In genomic region chr11:41848349-41848748, GRCh38 we compare ENCODE assay signal across 23 cellular contexts.
A peak's percentile ranks its signal among the peaks of the same experiment; 100 is the strongest.
DNase-seq lines count a peak whose midpoint lies in the region; FAIRE-seq and TF ChIP-seq lines count a peak whose summit lies in the region.
"Had no signal": no experiment of that assay in that cellular context is flagged by ENCODE, and none has a peak within 500 bp of the region (broad histone marks: within the 10 kb centered on the region; RNA-seq: fewer than 3 reads in every experiment).

No MANE protein-coding gene starts in this region.

- 2% methylated on average over 3 of the region's 3 CpGs for WGBS in SK-N-SH (ENCODE audit: low lambda C conversion rate)
- WGBS in H1 (ENCODE audit: extremely low coverage in 1 of 2, insufficient coverage in 1 of 2, insufficient read length in 1 of 2, insufficient replicate concordance in 2 of 2, low coverage in 1 of 2, low lambda C conversion rate in 2 of 2, missing lambda C conversion rate in 1 of 2), 2 experiments, result 94% methylated on average over 3 of the region's 3 CpGs; no CpG with 5 or more reads in 1 of the 2 experiments

- H3K4me3 ChIP-seq in SK-N-SH (ENCODE audit: low read depth in 2 of 2, low read length in 1 of 2) (no peak overlapping the region), H1 (ENCODE audit: extremely low read depth in 1 of 4, insufficient read depth in 2 of 4, low read depth in 3 of 4, low read length in 4 of 4) (no peak overlapping the region), left ventricle myocardium inferior (no peak overlapping the region)
- H3K4me3 ChIP-seq: BLaER1 treated with 17β-estradiol and CSF1 and Interleukin-3, amounts not matched to agents 10 nM and 100 nM had no signal

- H3K23ac ChIP-seq in H1 (ENCODE audit: insufficient read length), result no peak overlapping the region

- no peaks in the 10 kb centered on the region for H3K27me3 Mint-ChIP-seq in CD14-positive monocyte (ENCODE audit: low read depth in 3 of 3)
- H3K27me3 Mint-ChIP-seq: CD4-positive, alpha-beta memory T cell; CD4-positive, CD25-positive, alpha-beta regulatory T cell; CD8-positive, alpha-beta memory T cell had no signal

- H3F3A ChIP-seq in SK-N-SH (replicated peaks; ENCODE audit: insufficient read depth), result no peaks in the 10 kb centered on the region

- H3K9me3 ChIP-seq in SK-N-SH (no peaks in the 10 kb centered on the region), H1 (ENCODE audit: insufficient read depth in 2 of 2, low read depth in 1 of 2, low read length in 1 of 2) (no peaks in the 10 kb centered on the region), left ventricle myocardium inferior (replicated peaks) (peaks cover 7% of the 10 kb centered on the region)

- H3K9ac ChIP-seq in SK-N-SH (no peak overlapping the region), H1 (replicated peaks in 1 of 4; ENCODE audit: extremely low read depth in 1 of 4, low read depth in 3 of 4, low read length in 3 of 4) (no peak overlapping the region)
- H3K9ac ChIP-seq: BLaER1 treated with 17β-estradiol and CSF1 and Interleukin-3, amounts not matched to agents 10 nM and 100 nM had no signal

- no peaks in the 10 kb centered on the region for H4K20me1 ChIP-seq in SK-N-SH (ENCODE audit: insufficient read depth)
- H4K20me1 ChIP-seq in H1 (replicated peaks in 1 of 2; ENCODE audit: control insufficient read depth in 1 of 2, insufficient read depth in 2 of 2, low read length in 2 of 2), result no peaks in the 10 kb centered on the region
- H4K20me1 ChIP-seq: BLaER1 treated with 17β-estradiol and CSF1 and Interleukin-3, amounts not matched to agents 10 nM and 100 nM had no signal

- peaks cover 2 to 7% (median 5%) of the 10 kb centered on the region in 7 donors for H3K9me3 Mint-ChIP-seq in CD14-positive monocyte

- no peaks in the 10 kb centered on the region for H3K9me2 ChIP-seq in SK-N-SH

- H2BK120ac ChIP-seq in H1 (replicated peaks; ENCODE audit: low read depth, low read length), result no peak overlapping the region

- H3K4me3 Mint-ChIP-seq in CD14-positive monocyte, result no peak overlapping the region
- H3K4me3 Mint-ChIP-seq: CD4-positive, alpha-beta memory T cell; CD4-positive, CD25-positive, alpha-beta regulatory T cell; CD8-positive, alpha-beta memory T cell had no signal

- H3K36me3 Mint-ChIP-seq in CD14-positive monocyte, result no peaks in the 10 kb centered on the region
- H3K36me3 Mint-ChIP-seq: CD4-positive, alpha-beta memory T cell; CD4-positive, CD25-positive, alpha-beta regulatory T cell had no signal

- H3K23me2 ChIP-seq in H1 (ENCODE audit: low read depth, low read length), result no peaks in the 10 kb centered on the region; the same call in 1 of the 2 replicates

- CTCF ChIA-PET in SK-N-SH (lab: Yijun Ruan, JAX) (no interaction called here), H1 (lab: Charles Lee; ENCODE audit: partially characterized antibody) (no interaction called here)

- no peak overlapping the region for H2BK15ac ChIP-seq in H1 (ENCODE audit: low read length)

- H3K4me1 ChIP-seq in SK-N-SH (ENCODE audit: control insufficient read depth in 1 of 2, insufficient read depth in 2 of 2, low read depth in 1 of 2, low read length in 1 of 2) (no peaks in the 10 kb centered on the region; a peak in 1 of 4 replicates), H1 (replicated peaks in 1 of 4; ENCODE audit: control insufficient read depth in 3 of 4, insufficient read depth in 4 of 4, low read length in 3 of 4) (no peaks in the 10 kb centered on the region), left ventricle myocardium inferior (no peaks in the 10 kb centered on the region)
- H3K4me1 ChIP-seq: BLaER1 treated with 17β-estradiol and CSF1 and Interleukin-3, amounts not matched to agents 10 nM and 100 nM had no signal

- H2BK12ac ChIP-seq in H1 (ENCODE audit: low read depth, low read length), result no peak overlapping the region

- H2BK20ac ChIP-seq in H1 (ENCODE audit: low read length), result no peak overlapping the region

- H3K18ac ChIP-seq in H1 (ENCODE audit: extremely low read depth, low read length), result no peak overlapping the region

- no peak overlapping the region for H4K5ac ChIP-seq in H1 (ENCODE audit: insufficient read length, low read depth, low read length)

- TF ChIP-seq EP300 in SK-N-SH (IDR thresholded peaks at IDR 0.05; ENCODE audit: borderline replicate concordance in 1 of 2, low read depth in 1 of 2, low read length in 1 of 2), result peak in 1 of 2 experiments; percentile 75; a peak in 2 of 4 replicates
- TF ChIP-seq EP300 in H1 (IDR thresholded peaks at IDR 0.05; ENCODE audit: borderline replicate concordance in 1 of 2, low read depth in 2 of 2, low read length in 2 of 2), result no peak

- H2BK5ac ChIP-seq in H1 (ENCODE audit: low read depth, low read length), result no peak overlapping the region

- H3K4me2 ChIP-seq in SK-N-SH, result no peak overlapping the region
- no peak overlapping the region for H3K4me2 ChIP-seq in H1 (ENCODE audit: insufficient read depth in 1 of 2, low read depth in 2 of 2, low read length in 2 of 2)
- H3K4me2 ChIP-seq: BLaER1 treated with 17β-estradiol and CSF1 and Interleukin-3, amounts not matched to agents 10 nM and 100 nM had no signal

- no peak overlapping the region for H2AFZ ChIP-seq in SK-N-SH (ENCODE audit: low read depth)
- peak overlapping the region; percentile 80; the same call in 1 of the 2 replicates for H2AFZ ChIP-seq in H1 (ENCODE audit: low read length)

- no peaks in the 10 kb centered on the region for H3K4me1 Mint-ChIP-seq in CD14-positive monocyte
- H3K4me1 Mint-ChIP-seq: CD4-positive, alpha-beta memory T cell; CD4-positive, CD25-positive, alpha-beta regulatory T cell; CD8-positive, alpha-beta memory T cell had no signal

- no peaks in the 10 kb centered on the region for H3K79me1 ChIP-seq in H1 (ENCODE audit: low read depth, low read length)

- no peak for TF ChIP-seq POLR2A in H1 (IDR thresholded peaks at IDR 0.05; ENCODE audit: control extremely low read depth in 1 of 2, low read depth in 2 of 2, low read length in 2 of 2)

- no peak for FAIRE-seq in H1 (lab: Jason Lieb, UNC)
- FAIRE-seq: A204.1, G401.6, GM12891, GM19239 had no signal

- TF ChIP-seq CTCF in SK-N-SH (IDR thresholded peaks at IDR 0.05) (no peak), H1 (IDR thresholded peaks at IDR 0.05; ENCODE audit: control extremely low read depth in 1 of 3, insufficient read depth in 1 of 3, low read depth in 1 of 3, low read length in 3 of 3) (no peak), CD14-positive monocyte (IDR thresholded peaks at IDR 0.05) (no peak), left ventricle myocardium inferior (IDR thresholded peaks at IDR 0.05; ENCODE audit: borderline replicate concordance) (no peak)

- POLR2A ChIA-PET in SK-N-SH (lab: Yijun Ruan, JAX) (no interaction called here), H1 (lab: Charles Lee; ENCODE audit: partially characterized antibody) (no interaction called here)

- H2AK5ac ChIP-seq in H1 (ENCODE audit: low read depth, low read length), result no peak overlapping the region

- TF ChIP-seq RAD21 in SK-N-SH (IDR thresholded peaks at IDR 0.05; ENCODE audit: low read length), result peak; percentile 38
- no peak for TF ChIP-seq RAD21 in H1 (IDR thresholded peaks at IDR 0.05 in 1 of 2, conservative IDR thresholded peaks at IDR 0.05 in 1 of 2; ENCODE audit: low read depth in 2 of 2, low read length in 2 of 2)

- no peaks in the 10 kb centered on the region for H3K36me3 ChIP-seq in SK-N-SH (replicated peaks in 1 of 2; ENCODE audit: control insufficient read depth in 1 of 2, insufficient read depth in 2 of 2, low read length in 1 of 2)
- no peaks in the 10 kb centered on the region for H3K36me3 ChIP-seq in H1 (ENCODE audit: control insufficient read depth in 2 of 4, insufficient read depth in 4 of 4, low read length in 3 of 4)
- no peaks in the 10 kb centered on the region for H3K36me3 ChIP-seq in left ventricle myocardium inferior
- H3K36me3 ChIP-seq: BLaER1 treated with 17β-estradiol and CSF1 and Interleukin-3, amounts not matched to agents 10 nM and 100 nM had no signal

- H3K27me3 ChIP-seq in SK-N-SH (ENCODE audit: insufficient read depth) (no peaks in the 10 kb centered on the region), H1 (replicated peaks in 1 of 4; ENCODE audit: control insufficient read depth in 3 of 4, extremely low read depth in 1 of 4, insufficient read depth in 3 of 4, low read length in 3 of 4) (no peaks in the 10 kb centered on the region), left ventricle myocardium inferior (ENCODE audit: low read depth) (no peaks in the 10 kb centered on the region)
- H3K27me3 ChIP-seq: BLaER1 treated with 17β-estradiol and CSF1 and Interleukin-3, amounts not matched to agents 10 nM and 100 nM had no signal

- H3K27ac Mint-ChIP-seq in CD14-positive monocyte, result no peak overlapping the region
- H3K27ac Mint-ChIP-seq: CD4-positive, CD25-positive, alpha-beta regulatory T cell; CD8-positive, alpha-beta memory T cell had no signal

- DNase-seq in H4 (ENCODE audit: low spot score) (peak; percentile 23), SK-N-SH (peak; percentile 37), H1 (ENCODE audit: low read depth in 1 of 2, low spot score in 2 of 2) (no peak), CD14-positive monocyte (ENCODE audit: low spot score) (no peak), NCI-H1092 (lab: John Stamatoyannopoulos, UW) (no peak), NCI-H226 (no peak), left ventricle myocardium inferior (no peak)
- DNase-seq: 8988T; ACHN; CD4-positive, alpha-beta memory T cell; CD4-positive, CD25-positive, alpha-beta regulatory T cell; CD8-positive, alpha-beta memory T cell; COR-L47; DMS 273 treated with DMSO at 0.1 percent for 48 hours; DMS153; DMS79 treated with DMSO at 0.1 percent for 48 hours; GF-D8 had no signal

- H3K56ac ChIP-seq in H1 (replicated peaks; ENCODE audit: insufficient read length, low read depth, low read length), result no peak overlapping the region

- H3K4ac ChIP-seq in H1 (replicated peaks; ENCODE audit: insufficient read length, low read depth, low read length), result no peak overlapping the region

- H4K8ac ChIP-seq in H1 (ENCODE audit: extremely low read depth, insufficient read depth, low read length), result no peak overlapping the region

- H3K27ac ChIP-seq in SK-N-SH (ENCODE audit: low read depth in 2 of 2, low read length in 1 of 2), result peak overlapping the region in 1 of 2 experiments; percentile 90; a peak in 2 of 4 replicates
- H3K27ac ChIP-seq in H1 (ENCODE audit: low read depth, low read length), result no peak overlapping the region
- H3K27ac ChIP-seq in left ventricle myocardium inferior (replicated peaks), result no peak overlapping the region
- H3K27ac ChIP-seq: BLaER1 treated with 17β-estradiol and CSF1 and Interleukin-3, amounts not matched to agents 10 nM and 100 nM; C4-2B had no signal

- no peak overlapping the region for H4K91ac ChIP-seq in H1 (replicated peaks; ENCODE audit: insufficient read length, low read length)

- H3K79me2 ChIP-seq in SK-N-SH (ENCODE audit: insufficient read depth), result no peaks in the 10 kb centered on the region
- no peaks in the 10 kb centered on the region for H3K79me2 ChIP-seq in H1 (ENCODE audit: control insufficient read depth in 1 of 2, insufficient read depth in 2 of 2, low read length in 2 of 2)

- no peak overlapping the region for H3K14ac ChIP-seq in H1 (ENCODE audit: insufficient read length)

- intact Hi-C loops in CD14-positive monocyte (cut with micrococcal nuclease), result no loop called here
- intact Hi-C loops in left ventricle myocardium inferior (cut with micrococcal nuclease), result no loop called here

TF ChIP-seq in SK-N-SH, 30 proteins besides CTCF, POLR2A, EP300 and RAD21 (continues in another document):
- TF ChIP-seq POLR2AphosphoS5 (IDR thresholded peaks at IDR 0.05; ENCODE audit: low read depth, low read length), result no peak

Comparison
In these comparisons a context has a peak if more than half of its experiments do, and no peak if none do; other contexts are left out.
1. DNase-seq: peak in H4 (single experiment) and SK-N-SH (single experiment); none in H1 (0 of 2), CD14-positive monocyte (single experiment), NCI-H1092 (single experiment), NCI-H226 (single experiment) and left ventricle myocardium inferior (single experiment).